ENCODE assay signal across 16 cellular contexts in the genomic region with DNA sequence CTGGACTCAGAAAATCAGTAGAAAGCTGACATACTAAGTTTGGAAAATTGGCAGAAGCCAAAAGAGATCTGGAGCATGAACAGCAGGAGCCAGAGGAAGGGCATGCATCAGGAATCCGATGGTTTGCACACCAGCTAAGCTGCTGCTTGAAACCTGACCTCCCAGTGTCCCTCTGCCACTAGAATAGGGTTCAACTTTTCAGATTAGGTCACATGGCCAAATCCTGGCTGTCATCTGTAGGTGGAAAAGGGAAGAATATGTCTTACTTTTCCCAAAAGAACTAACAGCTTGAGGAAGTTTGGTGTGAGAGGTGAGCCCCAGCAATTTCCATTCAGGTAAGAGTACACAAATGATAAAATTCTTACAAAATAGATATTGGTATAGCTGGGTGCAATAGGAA.
DNase-seq lines count a peak whose midpoint lies in the region; TF ChIP-seq lines count a peak whose summit lies in the region.
"Had no signal": no experiment of that assay in that cellular context is flagged by ENCODE, and none has a peak within 500 bp of the region (broad histone marks: within the 10 kb centered on the region; RNA-seq: fewer than 3 reads in every experiment).

No MANE protein-coding gene starts in this region.

- H3K36me3 ChIP-seq in NT2/D1 (ENCODE audit: insufficient read depth, insufficient read length, low read length): no peaks in the 10 kb centered on the region
- H3K36me3 ChIP-seq in left ventricle myocardium inferior: no peaks in the 10 kb centered on the region
- H3K36me3 ChIP-seq: BE2C had no signal

- no peaks in the 10 kb centered on the region for H3K9me3 ChIP-seq in NT2/D1 (ENCODE audit: insufficient read depth, low read length)
- no peaks in the 10 kb centered on the region for H3K9me3 ChIP-seq in left ventricle myocardium inferior (replicated peaks)
- H3K9me3 ChIP-seq: BE2C had no signal

- POLR2A ChIA-PET in HEK293T (lab: Yijun Ruan, JAX): no interaction called here

- no peak for TF ChIP-seq CTCF in left ventricle myocardium inferior (IDR thresholded peaks at IDR 0.05; ENCODE audit: borderline replicate concordance)

- intact Hi-C loops in left ventricle myocardium inferior (cut with micrococcal nuclease): no loop called here

- no peaks in the 10 kb centered on the region for H3K27me3 ChIP-seq in NT2/D1 (ENCODE audit: insufficient read depth, insufficient read length)
- no peaks in the 10 kb centered on the region for H3K27me3 ChIP-seq in left ventricle myocardium inferior (ENCODE audit: low read depth)
- H3K27me3 ChIP-seq: BE2C had no signal

- no peak overlapping the region for H3K9ac ChIP-seq in NT2/D1 (ENCODE audit: insufficient read length, low read depth)
- H3K9ac ChIP-seq: GM23248 had no signal

- H3K4me1 ChIP-seq in NT2/D1 (ENCODE audit: insufficient read depth, insufficient read length): no peaks in the 10 kb centered on the region
- no peaks in the 10 kb centered on the region for H3K4me1 ChIP-seq in left ventricle myocardium inferior
- H3K4me1 ChIP-seq: BE2C had no signal

- DNase-seq in NT2/D1 (ENCODE audit: low read depth, low spot score) (peak; percentile 20), ecto neural progenitor cell (ENCODE audit: low spot score) (peak; percentile 50), left kidney (ENCODE audit: low read depth, low spot score) (peak; percentile 15), superior temporal gyrus (ENCODE audit: extremely low spot score) (peak; percentile 21), left ventricle myocardium inferior (no peak), HuH-7 (ENCODE audit: low spot score) (no peak), HEK293T (ENCODE audit: extremely low spot score) (no peak)
- DNase-seq: ACHN; BE2C; C1 segment of cervical spinal cord; CD4-positive, CD25-positive, alpha-beta regulatory T cell; CD8-positive, alpha-beta memory T cell; COR-L47; DMS 273 treated with DMSO at 0.1 percent for 48 hours; GM23248; KG1 had no signal

- H3K27ac ChIP-seq in left ventricle myocardium inferior (replicated peaks): no peak overlapping the region
- H3K27ac ChIP-seq: GM23248 had no signal

- CTCF ChIA-PET in HEK293T (lab: Yijun Ruan, JAX): no interaction called here

- H3K4me3 ChIP-seq in NT2/D1 (ENCODE audit: insufficient read length, low read depth) (no peak overlapping the region), left ventricle myocardium inferior (no peak overlapping the region)
- H3K4me3 ChIP-seq: GM23248 had no signal

TF ChIP-seq in HEK293T, 16 proteins besides CTCF, POLR2A, EP300 and RAD21:
- TF ChIP-seq FOXM1 (IDR thresholded peaks at IDR 0.05; ENCODE audit: borderline replicate concordance): no peak
- no peak for TF ChIP-seq BHLHE40 (IDR thresholded peaks at IDR 0.05; ENCODE audit: borderline replicate concordance)
- no peak for TF ChIP-seq FOXK2 (IDR thresholded peaks at IDR 0.05)
- TF ChIP-seq L3MBTL2 (conservative IDR thresholded peaks at IDR 0.05): no peak
- no peak for TF ChIP-seq FOXA1 (IDR thresholded peaks at IDR 0.05)
- TF ChIP-seq ARNT (IDR thresholded peaks at IDR 0.05): no peak
- TF ChIP-seq PKNOX1 (IDR thresholded peaks at IDR 0.05): no peak
- TF ChIP-seq NFRKB (IDR thresholded peaks at IDR 0.05): no peak
- no peak for TF ChIP-seq SUZ12 (IDR thresholded peaks at IDR 0.05)
- no peak for TF ChIP-seq ZNF384 (IDR thresholded peaks at IDR 0.05)
- TF ChIP-seq LEF1 (IDR thresholded peaks at IDR 0.05; ENCODE audit: borderline replicate concordance): no peak
- TF ChIP-seq SP1 (IDR thresholded peaks at IDR 0.05): no peak
- TF ChIP-seq TARDBP (IDR thresholded peaks at IDR 0.05): no peak
- TF ChIP-seq ELF4 (IDR thresholded peaks at IDR 0.05): no peak
- TF ChIP-seq CTBP1 (IDR thresholded peaks at IDR 0.05; ENCODE audit: borderline replicate concordance): no peak

Comparison
In these comparisons a context has a peak if more than half of its experiments do, and no peak if none do; other contexts are left out.
1. DNase-seq: peak in NT2/D1 (single experiment), ecto neural progenitor cell (single experiment), left kidney (single experiment) and superior temporal gyrus (single experiment); none in left ventricle myocardium inferior (single experiment), HuH-7 (single experiment) and HEK293T (single experiment).